Comparison of ENCODE assay signal across 8 cellular contexts in genomic region chr10:80493482-80494021, GRCh38. TPM values are rescaled to one million over a fixed set of nuclear protein-coding genes. Genes with fewer than 3 reads are reported as not detected.
DNase-seq lines count a peak whose midpoint lies in the region; ATAC-seq lines count a peak whose summit lies in the region.

No MANE protein-coding gene starts in this region.

- peaks cover 7% of the 10 kb centered on the region for H3K9me3 Mint-ChIP-seq in activated naive CD8-positive, alpha-beta T cell treated with anti-CD3 and anti-CD28 coated beads, Interleukin-2, amount 50 U/mL, for 24 hours

- no peaks in the 10 kb centered on the region for H3K27me3 Mint-ChIP-seq in activated naive CD8-positive, alpha-beta T cell treated with anti-CD3 and anti-CD28 coated beads, Interleukin-2, amount 50 U/mL, for 24 hours

- peaks cover 73% of the 10 kb centered on the region for H3K36me3 ChIP-seq in mesodermal cell (ENCODE audit: control insufficient read depth, insufficient read depth, low read length)

- no peaks in the 10 kb centered on the region for H3K9me3 ChIP-seq in mesodermal cell (ENCODE audit: control insufficient read depth, low read length)

- ATAC-seq in GM18870 (IDR thresholded peaks at IDR 0.05; ENCODE audit: unreplicated experiment) (peak; percentile 52), HG03460 (IDR thresholded peaks at IDR 0.05; ENCODE audit: unreplicated experiment) (peak; percentile 49)
- ATAC-seq in activated naive CD8-positive, alpha-beta T cell treated with anti-CD3 and anti-CD28 coated beads, Interleukin-2, amount 50 U/mL, for 24 hours: peak; percentile 49

- H3K27ac Mint-ChIP-seq in activated naive CD8-positive, alpha-beta T cell treated with anti-CD3 and anti-CD28 coated beads, Interleukin-2, amount 50 U/mL, for 24 hours: peak overlapping the region; percentile 96

- H3K27ac ChIP-seq in mesodermal cell (ENCODE audit: low read depth, low read length, severe bottlenecking): peak overlapping the region; percentile 24

- peaks cover 98% of the 10 kb centered on the region for H3K4me1 Mint-ChIP-seq in activated naive CD8-positive, alpha-beta T cell treated with anti-CD3 and anti-CD28 coated beads, Interleukin-2, amount 50 U/mL, for 24 hours

- H3K4me1 ChIP-seq in mesodermal cell (ENCODE audit: control insufficient read depth, insufficient read depth, low read length, poor library complexity, severe bottlenecking): peaks cover 15% of the 10 kb centered on the region

- H3K36me3 Mint-ChIP-seq in activated naive CD8-positive, alpha-beta T cell treated with anti-CD3 and anti-CD28 coated beads, Interleukin-2, amount 50 U/mL, for 24 hours (ENCODE audit: low read depth): peaks cover 75% of the 10 kb centered on the region

- 70 to 71% methylated on average over 1 to 2 of the region's 4 CpGs for WGBS in mesodermal cell (ENCODE audit: insufficient coverage in 2 of 2), 2 experiments

- peak overlapping the region; percentile 58 for H3K4me3 Mint-ChIP-seq in activated naive CD8-positive, alpha-beta T cell treated with anti-CD3 and anti-CD28 coated beads, Interleukin-2, amount 50 U/mL, for 24 hours

- peak; percentile 52 for DNase-seq in AG08395 (ENCODE audit: low spot score)
- DNase-seq in activated naive CD8-positive, alpha-beta T cell treated with anti-CD3 and anti-CD28 coated beads, Interleukin-2, amount 50 U/mL, for 24 hours: no peak
- no peak for DNase-seq in NCI-H524 (lab: John Stamatoyannopoulos, UW)
- DNase-seq in pons (ENCODE audit: low spot score): no peak
- no peak for DNase-seq in EL

- H3K4me3 ChIP-seq in mesodermal cell (ENCODE audit: extremely low read depth, insufficient read depth, low read length, poor library complexity, severe bottlenecking): no peak overlapping the region

RNA-seq across cellular contexts. Expression of gene TSPAN14, which starts 39.4 kb away (rescaled TPM):
- 117 TPM for polyA plus RNA-seq in mesodermal cell (2013, experiment 1 of 2)
- polyA plus RNA-seq in mesodermal cell (2013, experiment 2 of 2): 90.6 TPM

RNA-seq across cellular contexts. Expression of gene SH2D4B, which starts 44.1 kb away (rescaled TPM):
- 0.26 TPM for polyA plus RNA-seq in mesodermal cell (2013, experiment 1 of 2)
- 0.35 TPM for polyA plus RNA-seq in mesodermal cell (2013, experiment 2 of 2)
